In the genomic region with DNA sequence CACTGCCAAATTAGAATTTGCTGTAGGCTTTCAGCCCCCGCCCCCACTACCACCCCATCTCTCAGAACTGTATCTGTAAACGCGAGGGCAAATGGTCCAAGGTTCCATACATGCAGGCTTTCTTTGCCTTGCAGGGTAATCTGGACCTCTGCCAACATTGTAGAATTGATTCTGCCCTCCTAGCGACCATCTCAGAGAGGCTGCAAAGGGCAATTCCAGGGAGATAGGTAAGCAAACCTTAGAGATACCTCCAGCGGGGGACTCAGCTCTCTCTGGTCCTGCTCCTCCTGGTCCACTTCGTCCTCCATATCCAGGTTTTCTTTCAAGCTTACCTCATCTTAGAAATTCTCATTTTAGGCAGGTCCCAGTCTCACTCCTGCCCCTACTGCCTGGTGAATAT, we compare ENCODE assay signal across 25 cellular contexts.
DNase-seq lines count a peak whose midpoint lies in the region; ATAC-seq, FAIRE-seq and TF ChIP-seq lines count a peak whose summit lies in the region.
"Had no signal": no experiment of that assay in that cellular context is flagged by ENCODE, and none has a peak within 500 bp of the region (broad histone marks: within the 10 kb centered on the region; RNA-seq: fewer than 3 reads in every experiment).

No MANE protein-coding gene starts in this region.

- no CpG with 5 or more reads among the region's 6 CpGs for WGBS in mesendoderm (ENCODE audit: extremely low coverage, insufficient coverage, low lambda C conversion rate)

- no peaks in the 10 kb centered on the region for H3K9me2 ChIP-seq in PC-9 (ENCODE audit: insufficient read depth)

- H2AFZ ChIP-seq in PC-9: no peak overlapping the region

- intact Hi-C loops in PC-9 (cut with micrococcal nuclease; ENCODE audit: unreplicated experiment): no loop called here

- no peak for TF ChIP-seq CTCF in PC-9 (conservative IDR thresholded peaks at IDR 0.05)

- no peaks in the 10 kb centered on the region for H4K20me1 ChIP-seq in PC-9 (ENCODE audit: insufficient read depth)

- no peak overlapping the region for H4K8ac ChIP-seq in mesendoderm (ENCODE audit: low read depth, low read length)

- CTCF ChIA-PET in PC-9 (lab: Charles Lee): no interaction called here

- TF ChIP-seq POLR2A in GM12892 (IDR thresholded peaks at IDR 0.05; ENCODE audit: low read depth, low read length): no peak

- H3K4me3 ChIP-seq in PC-9: no peak overlapping the region
- H3K4me3 ChIP-seq in mesendoderm (ENCODE audit: low read length): no peak overlapping the region
- H3K4me3 ChIP-seq: ascending aorta, upper lobe of left lung had no signal

- H3K79me2 ChIP-seq in PC-9 (ENCODE audit: low read depth) (peaks cover 87% of the 10 kb centered on the region), mesendoderm (ENCODE audit: control insufficient read depth, insufficient read depth, low read length) (peaks cover 12% of the 10 kb centered on the region)

- no peak overlapping the region for H2BK15ac ChIP-seq in mesendoderm (replicated peaks; ENCODE audit: low read depth)

- H2BK5ac ChIP-seq in mesendoderm (ENCODE audit: low read length): no peak overlapping the region

- no TSS peak for BruUV-seq in PC-9 (replicated peaks; lab: Mats Ljungman, UMichigan)

- peak; percentile 71 for FAIRE-seq in GM12892 (lab: Jason Lieb, UNC)
- FAIRE-seq: colon, TTC549 had no signal

- H3K9me3 ChIP-seq in PC-9 (ENCODE audit: insufficient read depth, low read depth): no peaks in the 10 kb centered on the region
- H3K9me3 ChIP-seq: ascending aorta, upper lobe of left lung had no signal

- ATAC-seq in HG03354 (IDR thresholded peaks at IDR 0.05; ENCODE audit: poor library complexity, severe bottlenecking, unreplicated experiment): no peak
- ATAC-seq in HG03342 (IDR thresholded peaks at IDR 0.05; ENCODE audit: unreplicated experiment): no peak
- ATAC-seq: activated CD4-positive, CD25-positive, alpha-beta regulatory T cell treated with anti-CD3 and anti-CD28 coated beads, Interleukin-2, amount 50 U/mL, for 24 hours; activated CD8-positive, alpha-beta memory T cell treated with anti-CD3 and anti-CD28 coated beads, Interleukin-2, amount 10 ng/mL, durations not matched to agents 7 days and 5 days; activated T-cell treated with anti-CD3 and anti-CD28 coated beads, Interleukin-2, amount 50 U/mL, for 4 hours; Right ventricle myocardium inferior; stimulated activated naive B cell treated with anti-CD40 and anti-IgM and Interleukin-4, amounts not matched to agents 10 μg/mL and 1 μg/mL and 100 μg/mL, for 72 hours; T-helper 17 cell had no signal

- peaks cover 10% of the 10 kb centered on the region; the same call in 1 of the 2 replicates for H3F3A ChIP-seq in PC-9 (ENCODE audit: insufficient read depth, low read depth)

- H3K4me1 ChIP-seq in PC-9 (replicated peaks; ENCODE audit: insufficient read depth): peaks cover under 1% of the 10 kb centered on the region; the same call in 1 of the 2 replicates
- H3K4me1 ChIP-seq in mesendoderm (ENCODE audit: control insufficient read depth, low read depth, low read length): peaks cover 3% of the 10 kb centered on the region

- H3K23ac ChIP-seq in mesendoderm (ENCODE audit: low read length): no peak overlapping the region

- POLR2A ChIA-PET in PC-9 (lab: Charles Lee; ENCODE audit: unreplicated experiment): no interaction called here

- DNase-seq in NCI-H2029 (lab: John Stamatoyannopoulos, UW): peak; percentile 1
- DNase-seq in NCI-H2029 treated with DMSO at 0.1 percent for 48 hours (lab: John Stamatoyannopoulos, UW): no peak
- DNase-seq in GM12892 (ENCODE audit: insufficient read length): no peak
- no peak for DNase-seq in PC-9
- peak; percentile 71 for DNase-seq in mesendoderm
- no peak for DNase-seq in activated T-cell treated with anti-CD3 and anti-CD28 coated beads, Interleukin-2, amount 50 U/mL, for 48 hours
- DNase-seq: activated CD4-positive, alpha-beta T cell treated with anti-CD3 and anti-CD28 coated beads, Interleukin-2, amount 50 U/mL, for 4 hours; activated CD8-positive, alpha-beta memory T cell treated with anti-CD3 and anti-CD28 coated beads, Interleukin-2, amount 10 ng/mL, durations not matched to agents 7 days and 5 days; activated gamma-delta T cell treated with Interleukin-2 at 50 U/mL for 16 hours; activated naive CD8-positive, alpha-beta T cell treated with anti-CD3 and anti-CD28 coated beads, Interleukin-2, amount 10 ng/mL, durations not matched to agents 7 days and 5 days; activated T-cell treated with anti-CD3 and anti-CD28 coated beads, Interleukin-2, amount 50 U/mL, for 4 hours; MV-4-11; NCI-H187 treated with DMSO at 0.1 percent for 48 hours; NCI-H345; NK-92 treated with Interleukin-12 subunit alpha and Interleukin-12 subunit beta, amount 100 ng/mL, for 24 hours; stimulated activated naive B cell treated with anti-CD40 and anti-IgM and Interleukin-4, amounts not matched to agents 10 μg/mL and 1 μg/mL and 100 μg/mL, for 72 hours; T-helper 17 cell; upper lobe of left lung had no signal

- H3K9ac ChIP-seq in mesendoderm (ENCODE audit: low read length): no peak overlapping the region

- H3K27me3 ChIP-seq in PC-9 (ENCODE audit: insufficient read depth, low read depth) (no peaks in the 10 kb centered on the region), mesendoderm (ENCODE audit: insufficient read depth, low read length, poor library complexity) (no peaks in the 10 kb centered on the region)
- H3K27me3 ChIP-seq: ascending aorta, upper lobe of left lung had no signal

- H3K56ac ChIP-seq in mesendoderm (ENCODE audit: low read length): no peak overlapping the region

- peak overlapping the region; percentile 16; the same call in 1 of the 2 replicates for H3K27ac ChIP-seq in PC-9
- no peak overlapping the region for H3K27ac ChIP-seq in mesendoderm (ENCODE audit: low read depth, low read length)
- H3K27ac ChIP-seq: ascending aorta, upper lobe of left lung had no signal

- no peak overlapping the region for H3K4ac ChIP-seq in mesendoderm (ENCODE audit: low read depth, low read length)

- H2BK120ac ChIP-seq in mesendoderm (ENCODE audit: low read depth, low read length): no peak overlapping the region

- H2AK5ac ChIP-seq in mesendoderm (ENCODE audit: low read length): no peak overlapping the region

- H3K18ac ChIP-seq in mesendoderm (ENCODE audit: low read length): no peak overlapping the region

- no peaks in the 10 kb centered on the region; the same call in 1 of the 2 replicates for H3K36me3 ChIP-seq in PC-9 (ENCODE audit: low read depth)
- H3K36me3 ChIP-seq in mesendoderm (ENCODE audit: control insufficient read depth, insufficient read depth, low read length): no peaks in the 10 kb centered on the region
- H3K36me3 ChIP-seq: ascending aorta, upper lobe of left lung had no signal

- H3K4me2 ChIP-seq in PC-9: no peak overlapping the region
- no peak overlapping the region for H3K4me2 ChIP-seq in mesendoderm (ENCODE audit: low read length)

- H3K79me1 ChIP-seq in mesendoderm (ENCODE audit: low read length): peaks cover 12% of the 10 kb centered on the region

- H4K5ac ChIP-seq in mesendoderm (ENCODE audit: low read length): no peak overlapping the region

Comparison
In these comparisons a context has a peak if more than half of its experiments do, and no peak if none do; other contexts are left out.
1. DNase-seq: peak in NCI-H2029 (single experiment) and mesendoderm (single experiment); none in NCI-H2029 treated with DMSO at 0.1 percent for 48 hours (single experiment), GM12892 (single experiment), PC-9 (0 of 2) and activated T-cell treated with anti-CD3 and anti-CD28 coated beads, Interleukin-2, amount 50 U/mL, for 48 hours (0 of 2).